ENCODE assay signal across 17 cellular contexts in the genomic region with DNA sequence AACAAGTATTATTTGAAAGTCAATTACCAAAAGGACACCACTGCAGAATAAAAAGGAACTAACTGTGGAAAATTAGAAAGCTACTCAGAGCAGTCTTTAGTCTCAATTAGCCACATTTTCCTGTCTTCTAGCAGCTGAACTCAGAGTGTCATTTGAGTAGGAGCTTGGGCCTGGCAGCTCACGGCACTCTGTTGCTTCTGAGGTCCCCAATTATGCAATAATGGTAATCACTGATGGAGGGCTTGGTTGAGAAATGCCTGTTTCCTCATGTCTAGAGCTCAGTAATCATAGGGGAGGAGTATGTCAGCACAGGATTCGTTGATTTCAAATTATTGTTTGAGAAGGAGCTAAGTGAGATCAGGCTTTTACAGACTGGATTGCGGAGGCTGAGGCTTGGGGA.
A peak's percentile ranks its signal among the peaks of the same experiment; 100 is the strongest.
DNase-seq lines count a peak whose midpoint lies in the region; ATAC-seq, FAIRE-seq and TF ChIP-seq lines count a peak whose summit lies in the region.
"Had no signal": no experiment of that assay in that cellular context is flagged by ENCODE, and none has a peak within 500 bp of the region (broad histone marks: within the 10 kb centered on the region; RNA-seq: fewer than 3 reads in every experiment).

No MANE protein-coding gene starts in this region.

- no peak overlapping the region for H3K4me3 ChIP-seq in choroid plexus epithelial cell (ENCODE audit: low read depth, low read length)
- H3K4me3 ChIP-seq: heart left ventricle, SJCRH30, tibial nerve had no signal

- no peak for FAIRE-seq in GM19239 (lab: Jason Lieb, UNC)
- FAIRE-seq: endothelial cell of umbilical vein had no signal

- TF ChIP-seq CTCF in choroid plexus epithelial cell (conservative IDR thresholded peaks at IDR 0.05; ENCODE audit: low read depth, low read length) (no peak), GM20000 (IDR thresholded peaks at IDR 0.05; ENCODE audit: extremely low read depth, missing control alignments) (no peak)

- peak; percentile 98 for ATAC-seq in sciatic nerve
- ATAC-seq: CD8-positive, alpha-beta T cell had no signal

- DNase-seq in NCI-H2107 treated with DMSO at 0.1 percent for 48 hours (lab: John Stamatoyannopoulos, UW; ENCODE audit: unreplicated experiment) (peak; percentile 9), NCI-H2107 (lab: John Stamatoyannopoulos, UW) (no peak), NCI-H2227 treated with DMSO at 0.1 percent for 48 hours (lab: John Stamatoyannopoulos, UW) (peak; percentile 49), choroid plexus epithelial cell (ENCODE audit: low read depth) (peak; percentile 10), sciatic nerve (ENCODE audit: low spot score) (no peak), GM20000 (ENCODE audit: low spot score) (no peak), cerebellar cortex (ENCODE audit: low spot score) (no peak), GM19239 (ENCODE audit: insufficient read length, low spot score) (no peak)
- DNase-seq: activated T-cell treated with anti-CD3 and anti-CD28 coated beads, Interleukin-2, amount 50 U/mL, for 24 hours; heart left ventricle; midbrain; NCI-H2029 treated with DMSO at 0.1 percent for 48 hours; occipital lobe; SJCRH30 had no signal

- intact Hi-C loops in sciatic nerve (cut with DNase I) = no loop called here

Comparison
In these comparisons a context has a peak if more than half of its experiments do, and no peak if none do; other contexts are left out.
1. DNase-seq: peak in NCI-H2107 treated with DMSO at 0.1 percent for 48 hours (single experiment), NCI-H2227 treated with DMSO at 0.1 percent for 48 hours (single experiment) and choroid plexus epithelial cell (single experiment); none in NCI-H2107 (single experiment), sciatic nerve (single experiment), GM20000 (single experiment), cerebellar cortex (single experiment) and GM19239 (single experiment).